Comparison of ENCODE assay signal across 10 cellular contexts in the genomic region with DNA sequence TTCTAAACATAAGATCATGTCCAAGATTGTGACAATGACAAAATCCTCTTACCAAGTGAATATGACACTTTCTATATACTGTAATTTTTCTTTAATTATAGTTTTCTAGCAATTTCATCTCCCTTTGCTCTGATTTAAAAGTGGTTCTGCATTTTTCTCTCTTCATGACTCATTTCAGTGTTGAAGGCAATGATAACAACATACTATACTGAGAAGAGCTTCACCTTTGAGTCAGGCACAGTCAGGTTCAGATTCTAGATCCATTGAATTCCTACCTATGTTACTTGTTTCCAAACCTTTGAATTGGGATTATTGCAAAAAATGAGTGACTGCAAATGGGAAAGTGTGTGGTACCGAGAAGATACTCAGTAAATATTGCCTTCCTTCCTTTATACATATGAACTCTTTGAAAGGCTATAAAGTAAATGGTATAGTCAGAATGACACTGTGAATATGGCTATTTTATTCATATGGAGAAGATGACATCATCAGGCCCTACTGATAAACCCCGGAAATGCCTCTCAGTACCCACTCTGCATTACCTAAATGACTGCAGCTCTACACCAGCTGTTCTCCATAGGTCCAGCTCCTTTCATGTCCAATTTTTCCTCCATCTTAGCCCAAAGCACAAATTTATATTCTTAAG.
DNase-seq lines count a peak whose midpoint lies in the region; ATAC-seq and TF ChIP-seq lines count a peak whose summit lies in the region.
"Had no signal": no experiment of that assay in that cellular context is flagged by ENCODE, and none has a peak within 500 bp of the region (broad histone marks: within the 10 kb centered on the region; RNA-seq: fewer than 3 reads in every experiment).

No MANE protein-coding gene starts in this region.

- H3K4me3 Mint-ChIP-seq in activated naive CD4-positive, alpha-beta T cell treated with anti-CD3 and anti-CD28 coated beads for 36 hours: no peak overlapping the region
- H3K4me3 Mint-ChIP-seq in stimulated activated memory B cell treated with anti-CD40 and anti-IgM and Interleukin-4, amounts not matched to agents 10 μg/mL and 1 μg/mL and 100 μg/mL, for 72 hours: no peak overlapping the region
- H3K4me3 Mint-ChIP-seq in Caco-2 (ENCODE audit: unreplicated experiment) (no peak overlapping the region), endothelial cell (ENCODE audit: unreplicated experiment) (no peak overlapping the region)

- H3K9me3 Mint-ChIP-seq in activated naive CD4-positive, alpha-beta T cell treated with anti-CD3 and anti-CD28 coated beads for 36 hours: no peaks in the 10 kb centered on the region
- no peaks in the 10 kb centered on the region for H3K9me3 Mint-ChIP-seq in stimulated activated memory B cell treated with anti-CD40 and anti-IgM and Interleukin-4, amounts not matched to agents 10 μg/mL and 1 μg/mL and 100 μg/mL, for 72 hours
- H3K9me3 Mint-ChIP-seq in Caco-2 (ENCODE audit: unreplicated experiment) (peaks cover 9% of the 10 kb centered on the region), endothelial cell (ENCODE audit: unreplicated experiment) (no peaks in the 10 kb centered on the region)

- no peaks in the 10 kb centered on the region for H3K36me3 ChIP-seq in HEK293 (ENCODE audit: control insufficient read depth in 2 of 2, insufficient read depth in 1 of 2, low read length in 2 of 2)
- no peaks in the 10 kb centered on the region for H3K36me3 ChIP-seq in body of pancreas (replicated peaks in 1 of 2; ENCODE audit: insufficient read depth in 1 of 2, low read depth in 2 of 2)
- no peaks in the 10 kb centered on the region for H3K36me3 ChIP-seq in Caco-2 (ENCODE audit: control insufficient read depth, insufficient read depth, low read length)

- H3K27ac ChIP-seq in HEK293 (ENCODE audit: extremely low read depth, low read depth, low read length) (no peak overlapping the region), body of pancreas (no peak overlapping the region)

- H3K27me3 Mint-ChIP-seq in activated naive CD4-positive, alpha-beta T cell treated with anti-CD3 and anti-CD28 coated beads for 36 hours (ENCODE audit: low read depth): no peaks in the 10 kb centered on the region
- no peaks in the 10 kb centered on the region for H3K27me3 Mint-ChIP-seq in stimulated activated memory B cell treated with anti-CD40 and anti-IgM and Interleukin-4, amounts not matched to agents 10 μg/mL and 1 μg/mL and 100 μg/mL, for 72 hours
- H3K27me3 Mint-ChIP-seq in Caco-2 (ENCODE audit: insufficient read depth, unreplicated experiment): no peaks in the 10 kb centered on the region
- no peaks in the 10 kb centered on the region for H3K27me3 Mint-ChIP-seq in endothelial cell (ENCODE audit: unreplicated experiment)

- H3K4me1 ChIP-seq in HEK293 (ENCODE audit: control insufficient read depth, insufficient read depth, low read length): no peaks in the 10 kb centered on the region
- no peaks in the 10 kb centered on the region for H3K4me1 ChIP-seq in body of pancreas
- H3K4me1 ChIP-seq in Caco-2: no peaks in the 10 kb centered on the region

- H3K27ac Mint-ChIP-seq in activated naive CD4-positive, alpha-beta T cell treated with anti-CD3 and anti-CD28 coated beads for 36 hours: peak overlapping the region; percentile 50
- H3K27ac Mint-ChIP-seq in stimulated activated memory B cell treated with anti-CD40 and anti-IgM and Interleukin-4, amounts not matched to agents 10 μg/mL and 1 μg/mL and 100 μg/mL, for 72 hours: peak overlapping the region; percentile 85
- H3K27ac Mint-ChIP-seq in Caco-2 (ENCODE audit: unreplicated experiment): no peak overlapping the region
- H3K27ac Mint-ChIP-seq in endothelial cell (ENCODE audit: unreplicated experiment): no peak overlapping the region

- no TSS peak for BruUV-seq in Caco-2 (replicated peaks; lab: Mats Ljungman, UMichigan)

- TF ChIP-seq POLR2A in body of pancreas (IDR thresholded peaks at IDR 0.05): no peak

- CTCF ChIA-PET in activated naive CD4-positive, alpha-beta T cell treated with anti-CD3 and anti-CD28 coated beads for 36 hours (lab: Charles Lee): no interaction called here
- CTCF ChIA-PET in HEK293 (lab: Yijun Ruan, JAX): interaction anchor here (0.6 kb wide), 2 partner anchors 291 to 610 kb away, joined by 3 read pairs; no protein-coding TSS in a partner anchor
- CTCF ChIA-PET in Caco-2 (lab: Charles Lee): no interaction called here

- ATAC-seq in HG03521 (IDR thresholded peaks at IDR 0.05; ENCODE audit: unreplicated experiment) (peak; percentile 77), body of pancreas (no peak)
- ATAC-seq in stimulated activated memory B cell treated with anti-CD40 and anti-IgM and Interleukin-4, amounts not matched to agents 10 μg/mL and 1 μg/mL and 100 μg/mL, for 72 hours: peak; percentile 78

- intact Hi-C loops in activated naive CD4-positive, alpha-beta T cell treated with anti-CD3 and anti-CD28 coated beads for 36 hours (cut with micrococcal nuclease): loop anchor here (1.0 kb wide), 6 partner anchors 64 to 534 kb away; a partner anchor contains a TSS
- intact Hi-C loops in body of pancreas (cut with DNase I): no loop called here
- intact Hi-C loops in Caco-2 (cut with micrococcal nuclease; ENCODE audit: unreplicated experiment): no loop called here

- WGBS in body of pancreas, 2 donors: 85 to 90% methylated on average over 2 of the region's 2 CpGs

- H3K27me3 ChIP-seq in body of pancreas (no peaks in the 10 kb centered on the region), Caco-2 (replicated peaks; ENCODE audit: control insufficient read depth, insufficient read depth, low read length) (no peaks in the 10 kb centered on the region)

- TF ChIP-seq CTCF in HEK293 (tag by site-specific recombination; IDR thresholded peaks at IDR 0.05) (no peak), body of pancreas (IDR thresholded peaks at IDR 0.05) (no peak), Caco-2 (IDR thresholded peaks at IDR 0.05; ENCODE audit: insufficient read depth in 1 of 2, low read depth in 1 of 2, low read length in 1 of 2, severe bottlenecking in 1 of 2, unreplicated experiment in 1 of 2) (no peak), endothelial cell (IDR thresholded peaks at IDR 0.05; ENCODE audit: unreplicated experiment) (no peak)

- POLR2A ChIA-PET in HEK293 (lab: Yijun Ruan, JAX): no interaction called here
- POLR2A ChIA-PET in Caco-2 (lab: Charles Lee): interaction anchor here (0.6 kb wide), 1 partner anchor 149 kb away, joined by 3 read pairs; no protein-coding TSS in a partner anchor

- H3K4me3 ChIP-seq in HEK293 (ENCODE audit: low read depth, low read length) (no peak overlapping the region), body of pancreas (no peak overlapping the region), Caco-2 (ENCODE audit: low read depth, low read length) (no peak overlapping the region)

- no peaks in the 10 kb centered on the region for H3K36me3 Mint-ChIP-seq in activated naive CD4-positive, alpha-beta T cell treated with anti-CD3 and anti-CD28 coated beads for 36 hours (ENCODE audit: low read depth)
- H3K36me3 Mint-ChIP-seq in stimulated activated memory B cell treated with anti-CD40 and anti-IgM and Interleukin-4, amounts not matched to agents 10 μg/mL and 1 μg/mL and 100 μg/mL, for 72 hours: peaks cover 5% of the 10 kb centered on the region
- H3K36me3 Mint-ChIP-seq in Caco-2 (ENCODE audit: insufficient read depth, unreplicated experiment): no peaks in the 10 kb centered on the region
- no peaks in the 10 kb centered on the region for H3K36me3 Mint-ChIP-seq in endothelial cell (ENCODE audit: low read depth, unreplicated experiment)

- DNase-seq in activated naive CD4-positive, alpha-beta T cell treated with anti-CD3 and anti-CD28 coated beads for 36 hours: peak; percentile 49
- no peak for DNase-seq in activated naive CD4-positive, alpha-beta T cell treated with anti-CD3 and anti-CD28 coated beads, Interleukin-2, amount 50 U/mL, for 16 hours
- DNase-seq in body of pancreas (no peak), Caco-2 (no peak), endothelial cell (ENCODE audit: low spot score) (no peak)
- DNase-seq: Karpas-422, nucleus accumbens had no signal

- H3K9me3 ChIP-seq in HEK293 (ENCODE audit: control insufficient read depth, insufficient read depth, low read depth, low read length) (no peaks in the 10 kb centered on the region), body of pancreas (no peaks in the 10 kb centered on the region), Caco-2 (no peaks in the 10 kb centered on the region)

- H3K4me1 Mint-ChIP-seq in activated naive CD4-positive, alpha-beta T cell treated with anti-CD3 and anti-CD28 coated beads for 36 hours (ENCODE audit: low read depth): peaks cover 13% of the 10 kb centered on the region
- peaks cover 46% of the 10 kb centered on the region for H3K4me1 Mint-ChIP-seq in stimulated activated memory B cell treated with anti-CD40 and anti-IgM and Interleukin-4, amounts not matched to agents 10 μg/mL and 1 μg/mL and 100 μg/mL, for 72 hours
- H3K4me1 Mint-ChIP-seq in Caco-2 (ENCODE audit: low read depth, unreplicated experiment) (no peaks in the 10 kb centered on the region), endothelial cell (ENCODE audit: unreplicated experiment) (no peaks in the 10 kb centered on the region)

TF ChIP-seq in HEK293, 187 proteins besides CTCF, POLR2A, EP300 and RAD21:
- TF ChIP-seq, protein P1, sequence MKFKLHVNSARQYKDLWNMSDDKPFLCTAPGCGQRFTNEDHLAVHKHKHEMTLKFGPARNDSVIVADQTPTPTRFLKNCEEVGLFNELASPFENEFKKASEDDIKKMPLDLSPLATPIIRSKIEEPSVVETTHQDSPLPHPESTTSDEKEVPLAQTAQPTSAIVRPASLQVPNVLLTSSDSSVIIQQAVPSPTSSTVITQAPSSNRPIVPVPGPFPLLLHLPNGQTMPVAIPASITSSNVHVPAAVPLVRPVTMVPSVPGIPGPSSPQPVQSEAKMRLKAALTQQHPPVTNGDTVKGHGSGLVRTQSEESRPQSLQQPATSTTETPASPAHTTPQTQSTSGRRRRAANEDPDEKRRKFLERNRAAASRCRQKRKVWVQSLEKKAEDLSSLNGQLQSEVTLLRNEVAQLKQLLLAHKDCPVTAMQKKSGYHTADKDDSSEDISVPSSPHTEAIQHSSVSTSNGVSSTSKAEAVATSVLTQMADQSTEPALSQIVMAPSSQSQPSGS (tag by site-specific recombination; IDR thresholded peaks at IDR 0.05; ENCODE audit: low read depth): peak; percentile 52; the same call in 1 of the 2 replicates
- TF ChIP-seq OSR2 (tag by site-specific recombination; IDR thresholded peaks at IDR 0.05) (no peak), ZNF624 (tag by site-specific recombination; IDR thresholded peaks at IDR 0.05) (no peak)
TF ChIP-seq in HEK293: peak in this region for 1.

Comparison
In these comparisons a context has a peak if more than half of its experiments do, and no peak if none do; other contexts are left out.
1. H3K27ac Mint-ChIP-seq: peak in activated naive CD4-positive, alpha-beta T cell treated with anti-CD3 and anti-CD28 coated beads for 36 hours (single experiment) and stimulated activated memory B cell treated with anti-CD40 and anti-IgM and Interleukin-4, amounts not matched to agents 10 μg/mL and 1 μg/mL and 100 μg/mL, for 72 hours (single experiment); none in Caco-2 (single experiment) and endothelial cell (single experiment).